34 cellular contexts compared by ENCODE assay signal in the genomic region with DNA sequence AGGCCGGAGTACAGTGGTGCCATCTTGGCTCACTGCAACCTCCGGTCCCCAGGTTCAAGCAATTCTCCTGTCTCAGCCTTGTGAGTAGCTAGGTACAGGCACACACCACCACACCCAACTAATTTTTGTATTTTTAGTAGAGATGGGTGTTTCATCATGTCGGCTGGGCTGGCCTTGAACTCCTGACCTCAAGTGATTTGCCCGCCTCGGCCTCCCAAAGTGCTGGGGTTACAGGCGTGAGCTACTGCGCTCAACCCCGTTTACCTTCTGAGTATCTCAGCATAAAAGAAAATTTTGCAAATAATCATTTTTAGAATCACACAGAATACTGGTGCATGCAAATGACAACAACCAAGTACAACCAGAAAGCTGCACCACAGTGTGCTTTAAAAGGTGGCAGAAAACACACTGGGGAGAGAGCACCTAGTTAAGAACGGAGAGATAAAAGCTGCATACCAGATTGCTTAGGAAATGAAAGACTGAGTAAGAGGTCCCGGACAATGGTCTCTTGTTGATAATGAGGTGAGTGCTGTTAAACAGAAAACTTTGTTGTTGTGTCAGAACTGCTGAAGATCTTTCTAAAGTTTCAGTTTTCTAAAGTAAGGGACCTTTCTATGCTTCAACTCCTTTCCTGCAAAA.
"Had no signal": no experiment of that assay in that cellular context is flagged by ENCODE, and none has a peak within 500 bp of the region (broad histone marks: within the 10 kb centered on the region; RNA-seq: fewer than 3 reads in every experiment).

No MANE protein-coding gene starts in this region.

- H3K27ac ChIP-seq: adrenal gland, VCaP had no signal

- H3K27me3 ChIP-seq: adrenal gland had no signal

- H3K9me3 ChIP-seq: adrenal gland had no signal

- ATAC-seq: activated CD4-positive, alpha-beta T cell treated with anti-CD3 and anti-CD28 coated beads for 36 hours; activated CD4-positive, CD25-positive, alpha-beta regulatory T cell treated with anti-CD3 and anti-CD28 coated beads, Interleukin-2, amount 50 U/mL, for 24 hours; activated CD8-positive, alpha-beta memory T cell treated with anti-CD3 and anti-CD28 coated beads, Interleukin-2, amount 10 ng/mL, durations not matched to agents 7 days and 5 days; activated CD8-positive, alpha-beta T cell treated with anti-CD3 and anti-CD28 coated beads, Interleukin-2, amount 10 ng/mL, durations not matched to agents 7 days and 5 days; activated naive CD4-positive, alpha-beta T cell treated with anti-CD3 and anti-CD28 coated beads, Interleukin-2, amount 50 U/mL, for 72 hours; activated T-cell treated with anti-CD3 and anti-CD28 coated beads, Interleukin-2, amount 50 U/mL, for 4 hours; activated T-cell treated with anti-CD3 and anti-CD28 coated beads, Interleukin-2, amount 50 U/mL, for 72 hours; activated T-helper 17 cell treated with anti-CD3 and anti-CD28 coated beads, Interleukin-2, amount 50 U/mL, for 72 hours had no signal

- H3K36me3 ChIP-seq: adrenal gland had no signal

- DNase-seq: activated CD4-positive, alpha-beta memory T cell treated with anti-CD3 and anti-CD28 coated beads, Interleukin-2, amount 10 ng/mL, durations not matched to agents 7 days and 5 days; activated CD4-positive, alpha-beta T cell treated with anti-CD3 and anti-CD28 coated beads for 1 hour; activated CD4-positive, alpha-beta T cell treated with anti-CD3 and anti-CD28 coated beads for 36 hours; activated CD4-positive, alpha-beta T cell treated with anti-CD3 and anti-CD28 coated beads for 48 hours; activated CD4-positive, alpha-beta T cell treated with anti-CD3 and anti-CD28 coated beads, Interleukin-2, amount 10 ng/mL, durations not matched to agents 7 days and 5 days; activated CD4-positive, alpha-beta T cell treated with anti-CD3 and anti-CD28 coated beads, Interleukin-2, amount 50 U/mL, for 48 hours; activated CD4-positive, CD25-positive, alpha-beta regulatory T cell; activated CD8-positive, alpha-beta memory T cell treated with anti-CD3 and anti-CD28 coated beads for 24 hours; activated CD8-positive, alpha-beta memory T cell treated with anti-CD3 and anti-CD28 coated beads, Interleukin-2, amount 10 ng/mL, durations not matched to agents 7 days and 5 days; activated CD8-positive, alpha-beta T cell treated with anti-CD3 and anti-CD28 coated beads, Interleukin-2, amount 10 ng/mL, durations not matched to agents 7 days and 5 days; activated effector memory CD4-positive, alpha-beta T cell treated with anti-CD3 and anti-CD28 coated beads, Interleukin-2, amount 50 U/mL, for 16 hours; activated gamma-delta T cell treated with Interleukin-2 at 50 U/mL for 16 hours; activated naive CD4-positive, alpha-beta T cell; activated naive CD4-positive, alpha-beta T cell treated with anti-CD3 and anti-CD28 coated beads for 36 hours; activated naive CD4-positive, alpha-beta T cell treated with anti-CD3 and anti-CD28 coated beads, Interleukin-2, amount 50 U/mL, for 16 hours; activated naive CD8-positive, alpha-beta T cell treated with anti-CD3 and anti-CD28 coated beads for 36 hours; activated T-cell treated with anti-CD3 and anti-CD28 coated beads for 4 hours; activated T-cell treated with anti-CD3 and anti-CD28 coated beads, Interleukin-2, amount 50 U/mL, for 1 hour; activated T-cell treated with anti-CD3 and anti-CD28 coated beads, Interleukin-2, amount 50 U/mL, for 4 hours; activated T-cell treated with anti-CD3 and anti-CD28 coated beads, Interleukin-2, amount 50 U/mL, for 72 hours; adrenal gland; amniotic stem cell; aorta; central memory CD4-positive, alpha-beta T cell; T-helper 1 cell; T-helper 2 cell; T-helper 9 cell had no signal

- FAIRE-seq: astrocyte, colon, TTC549 had no signal

- H3K4me3 ChIP-seq: adrenal gland had no signal
